ENCODE assay signal across 1 cellular context in the genomic region with DNA sequence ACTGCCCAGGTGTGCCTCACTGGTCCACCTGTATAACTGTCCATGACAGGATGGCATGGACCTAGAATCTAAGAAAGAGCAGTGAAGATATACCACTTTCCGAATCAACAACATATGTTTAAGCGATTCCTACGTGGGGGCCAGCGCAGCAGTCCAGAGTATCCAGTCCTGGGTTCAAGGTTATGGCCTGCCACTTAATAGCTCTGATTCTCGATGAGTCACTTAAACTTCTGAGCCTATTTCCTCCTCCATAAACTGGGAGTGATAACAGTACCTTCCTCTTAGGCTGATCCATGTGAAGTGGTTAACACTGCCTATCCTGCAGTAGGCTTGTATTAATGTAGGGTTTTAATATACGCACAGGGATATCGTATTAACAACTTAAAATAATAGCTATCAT.
TF ChIP-seq lines count a peak whose summit lies in the region.

No MANE protein-coding gene starts in this region.

TF ChIP-seq in K562, 482 proteins besides CTCF, POLR2A, EP300 and RAD21:
- TF ChIP-seq JUND (IDR thresholded peaks at IDR 0.05; ENCODE audit: borderline replicate concordance, low read depth, low read length): peak; percentile 33; the same call in 1 of the 2 replicates
- no peak for TF ChIP-seq JUND (tag; IDR thresholded peaks at IDR 0.05; ENCODE audit: borderline replicate concordance, low read depth, low read length)
- TF ChIP-seq, protein P1, sequence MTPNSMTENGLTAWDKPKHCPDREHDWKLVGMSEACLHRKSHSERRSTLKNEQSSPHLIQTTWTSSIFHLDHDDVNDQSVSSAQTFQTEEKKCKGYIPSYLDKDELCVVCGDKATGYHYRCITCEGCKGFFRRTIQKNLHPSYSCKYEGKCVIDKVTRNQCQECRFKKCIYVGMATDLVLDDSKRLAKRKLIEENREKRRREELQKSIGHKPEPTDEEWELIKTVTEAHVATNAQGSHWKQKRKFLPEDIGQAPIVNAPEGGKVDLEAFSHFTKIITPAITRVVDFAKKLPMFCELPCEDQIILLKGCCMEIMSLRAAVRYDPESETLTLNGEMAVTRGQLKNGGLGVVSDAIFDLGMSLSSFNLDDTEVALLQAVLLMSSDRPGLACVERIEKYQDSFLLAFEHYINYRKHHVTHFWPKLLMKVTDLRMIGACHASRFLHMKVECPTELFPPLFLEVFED (CRISPR knock-in tag; conservative IDR thresholded peaks at IDR 0.05): no peak
- TF ChIP-seq SPI1 (IDR thresholded peaks at IDR 0.05; ENCODE audit: borderline replicate concordance, low read depth, low read length): no peak
- no peak for TF ChIP-seq CCAR2 (IDR thresholded peaks at IDR 0.05; ENCODE audit: low read depth, low read length)
- no peak for TF ChIP-seq FOXJ2 (tag; IDR thresholded peaks at IDR 0.05)
- no peak for TF ChIP-seq FOXJ3 (CRISPR knock-in tag; IDR thresholded peaks at IDR 0.05)
- no peak for TF ChIP-seq ZC3H11A (IDR thresholded peaks at IDR 0.05; ENCODE audit: low read depth, low read length)
- no peak for TF ChIP-seq ARID1B (IDR thresholded peaks at IDR 0.05)
- TF ChIP-seq DACH1 (IDR thresholded peaks at IDR 0.05; ENCODE audit: partially characterized antibody): peak; percentile 9
- no peak for TF ChIP-seq ZC3H8 (IDR thresholded peaks at IDR 0.05)
- no peak for TF ChIP-seq NRF1 (conservative IDR thresholded peaks at IDR 0.05 in 1 of 2, IDR thresholded peaks at IDR 0.05 in 1 of 2)
- TF ChIP-seq SAFB2 (IDR thresholded peaks at IDR 0.05; ENCODE audit: borderline replicate concordance, low read depth, low read length, severe bottlenecking): no peak
- 0 out of 4 replicates have a peak, but pooled peaks of 1 of the 2 experiments have one; percentile 8 for TF ChIP-seq KDM1A (IDR thresholded peaks at IDR 0.05)
- TF ChIP-seq ZNF507 (tag; conservative IDR thresholded peaks at IDR 0.05): no peak
- TF ChIP-seq KHSRP (IDR thresholded peaks at IDR 0.05): no peak
- TF ChIP-seq, protein P2, sequence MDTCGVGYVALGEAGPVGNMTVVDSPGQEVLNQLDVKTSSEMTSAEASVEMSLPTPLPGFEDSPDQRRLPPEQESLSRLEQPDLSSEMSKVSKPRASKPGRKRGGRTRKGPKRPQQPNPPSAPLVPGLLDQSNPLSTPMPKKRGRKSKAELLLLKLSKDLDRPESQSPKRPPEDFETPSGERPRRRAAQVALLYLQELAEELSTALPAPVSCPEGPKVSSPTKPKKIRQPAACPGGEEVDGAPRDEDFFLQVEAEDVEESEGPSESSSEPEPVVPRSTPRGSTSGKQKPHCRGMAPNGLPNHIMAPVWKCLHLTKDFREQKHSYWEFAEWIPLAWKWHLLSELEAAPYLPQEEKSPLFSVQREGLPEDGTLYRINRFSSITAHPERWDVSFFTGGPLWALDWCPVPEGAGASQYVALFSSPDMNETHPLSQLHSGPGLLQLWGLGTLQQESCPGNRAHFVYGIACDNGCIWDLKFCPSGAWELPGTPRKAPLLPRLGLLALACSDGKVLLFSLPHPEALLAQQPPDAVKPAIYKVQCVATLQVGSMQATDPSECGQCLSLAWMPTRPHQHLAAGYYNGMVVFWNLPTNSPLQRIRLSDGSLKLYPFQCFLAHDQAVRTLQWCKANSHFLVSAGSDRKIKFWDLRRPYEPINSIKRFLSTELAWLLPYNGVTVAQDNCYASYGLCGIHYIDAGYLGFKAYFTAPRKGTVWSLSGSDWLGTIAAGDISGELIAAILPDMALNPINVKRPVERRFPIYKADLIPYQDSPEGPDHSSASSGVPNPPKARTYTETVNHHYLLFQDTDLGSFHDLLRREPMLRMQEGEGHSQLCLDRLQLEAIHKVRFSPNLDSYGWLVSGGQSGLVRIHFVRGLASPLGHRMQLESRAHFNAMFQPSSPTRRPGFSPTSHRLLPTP (IDR thresholded peaks at IDR 0.05; ENCODE audit: borderline replicate concordance, extremely low read depth, insufficient read length): no peak
- no peak for TF ChIP-seq POLR2AphosphoS2 (IDR thresholded peaks at IDR 0.05; ENCODE audit: low read length)
- TF ChIP-seq SRSF9 (IDR thresholded peaks at IDR 0.05; ENCODE audit: borderline replicate concordance, low read depth, low read length): no peak
- TF ChIP-seq HDAC3 (IDR thresholded peaks at IDR 0.05; ENCODE audit: borderline replicate concordance, partially characterized antibody): no peak
- TF ChIP-seq STAG1 (CRISPR knock-in tag; IDR thresholded peaks at IDR 0.05; ENCODE audit: borderline replicate concordance): no peak
- TF ChIP-seq MAFK (IDR thresholded peaks at IDR 0.05; ENCODE audit: low read length): no peak
- TF ChIP-seq TCF7L2 (IDR thresholded peaks at IDR 0.05; ENCODE audit: low read depth, low read length): no peak
- TF ChIP-seq CBFB (CRISPR knock-in tag; IDR thresholded peaks at IDR 0.05): no peak
- TF ChIP-seq FOSL1 (tag; conservative IDR thresholded peaks at IDR 0.05): peak; percentile 63
- no peak for TF ChIP-seq MED1 (CRISPR knock-in tag; IDR thresholded peaks at IDR 0.05; ENCODE audit: borderline replicate concordance)
- TF ChIP-seq ZNF444 (CRISPR knock-in tag; IDR thresholded peaks at IDR 0.05): no peak
